9 cellular contexts compared by ENCODE assay signal in the genomic region with DNA sequence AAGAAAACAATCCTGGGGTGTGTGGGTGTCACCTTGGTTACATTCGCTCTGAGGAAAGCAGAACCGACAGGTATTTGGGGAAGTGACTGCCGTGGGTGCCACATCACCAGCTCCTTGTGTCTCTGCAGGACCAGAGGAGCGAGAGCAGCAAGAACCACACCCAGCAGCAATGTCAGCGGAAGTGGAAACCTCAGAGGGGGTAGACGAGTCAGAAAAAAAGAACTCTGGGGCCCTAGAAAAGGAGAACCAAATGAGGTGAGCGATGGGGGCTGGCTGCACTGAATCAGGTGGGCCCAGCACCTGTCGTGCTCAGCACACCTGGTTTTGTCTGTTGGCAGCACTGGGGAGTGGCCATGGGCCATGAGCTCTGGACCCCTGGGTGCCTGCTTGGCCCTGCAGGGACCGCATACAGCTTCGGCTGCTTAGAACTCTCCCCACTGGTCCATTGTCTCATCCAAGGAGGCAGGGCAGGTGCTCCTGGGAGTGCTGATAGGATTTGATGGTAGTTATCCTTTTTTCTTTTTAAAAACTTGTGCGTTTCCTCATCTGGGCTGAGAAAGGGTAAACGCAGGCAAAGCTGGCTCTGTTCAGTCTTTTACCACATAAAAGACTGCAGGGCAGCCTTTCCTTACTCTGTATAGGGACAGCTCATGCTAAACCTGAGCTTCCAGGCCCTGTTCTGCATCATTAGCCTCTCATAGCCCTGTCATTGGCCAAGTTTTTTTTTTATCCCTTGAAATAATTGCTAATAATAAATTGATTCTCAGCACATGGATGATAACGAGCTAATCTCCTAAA. TPM values are rescaled to one million over a fixed set of nuclear protein-coding genes. Genes with fewer than 3 reads are reported as not detected.
DNase-seq lines count a peak whose midpoint lies in the region; ATAC-seq and TF ChIP-seq lines count a peak whose summit lies in the region.
"Had no signal": no experiment of that assay in that cellular context is flagged by ENCODE, and none has a peak within 500 bp of the region (broad histone marks: within the 10 kb centered on the region; RNA-seq: fewer than 3 reads in every experiment).

No MANE protein-coding gene starts in this region.

- DNase-seq in CD14-positive monocyte (ENCODE audit: low spot score) (peak; percentile 91), OCI-LY7 (ENCODE audit: low spot score) (peak; percentile 90), mesothelial cell of epicardium (ENCODE audit: low spot score in 2 of 2, unreplicated experiment in 2 of 2) (no peak), lower leg skin (ENCODE audit: low spot score in 2 of 2) (no peak), NCI-H1092 treated with DMSO at 0.1 percent for 48 hours (lab: John Stamatoyannopoulos, UW) (no peak)
- DNase-seq in activated effector memory CD4-positive, alpha-beta T cell treated with anti-CD3 and anti-CD28 coated beads, Interleukin-2, amount 50 U/mL, for 16 hours, result peak; percentile 87

- H3K27ac Mint-ChIP-seq in CD14-positive monocyte (peak overlapping the region; percentile 86 to 96 (median 94)), mesothelial cell of epicardium (no peak overlapping the region)

- peak; percentile 76 for ATAC-seq in GM21576 (IDR thresholded peaks at IDR 0.05; ENCODE audit: unreplicated experiment)

- BruUV-seq in OCI-LY7 (replicated peaks; lab: Mats Ljungman, UMichigan), result no TSS peak

- H3K36me3 Mint-ChIP-seq in CD14-positive monocyte, result peaks cover 30 to 42% of the 10 kb centered on the region in 2 donors
- peaks cover 2% of the 10 kb centered on the region for H3K36me3 Mint-ChIP-seq in mesothelial cell of epicardium

- no peaks in the 10 kb centered on the region for H3K9me2 ChIP-seq in OCI-LY7 (ENCODE audit: insufficient read depth, low read length)

- H3K36me3 ChIP-seq in OCI-LY7 (ENCODE audit: insufficient read depth, low read length), result peaks cover 39% of the 10 kb centered on the region

- intact Hi-C loops in CD14-positive monocyte (cut with micrococcal nuclease), result loop anchor here (1.0 to 5.0 kb wide), 4 partner anchors 29 to 82 kb away; a partner anchor contains a TSS
- intact Hi-C loops in OCI-LY7 (cut with micrococcal nuclease; ENCODE audit: unreplicated experiment), result loop anchor here (1.0 to 5.0 kb wide), 4 partner anchors 28 to 452 kb away; a partner anchor contains a TSS
- intact Hi-C loops in lower leg skin (cut with DNase I; ENCODE audit: low total_unique reads), result loop anchor here (5.0 kb wide), 1 partner anchor 42 kb away; no protein-coding TSS in a partner anchor

- H3K79me2 ChIP-seq in OCI-LY7 (ENCODE audit: insufficient read depth, low read depth, low read length), result 0 out of 2 replicates have a peak, but pooled peaks cover 4% of the 10 kb centered on the region

- 0 out of 2 replicates have a peak, but pooled peaks cover 6% of the 10 kb centered on the region for H4K20me1 ChIP-seq in OCI-LY7 (ENCODE audit: insufficient read depth, low read length)

- H3K9me3 ChIP-seq in OCI-LY7 (ENCODE audit: low read length), result no peaks in the 10 kb centered on the region

- TF ChIP-seq CTCF in CD14-positive monocyte (IDR thresholded peaks at IDR 0.05) (no peak), OCI-LY7 (conservative IDR thresholded peaks at IDR 0.05; ENCODE audit: low read length) (no peak), mesothelial cell of epicardium (IDR thresholded peaks at IDR 0.05; ENCODE audit: unreplicated experiment) (no peak), lower leg skin (IDR thresholded peaks at IDR 0.05) (no peak)

- H3K4me1 ChIP-seq in OCI-LY7 (ENCODE audit: insufficient read depth, low read length, poor library complexity, severe bottlenecking), result peaks cover 28% of the 10 kb centered on the region

- peak overlapping the region; percentile 31 for H3K4me3 ChIP-seq in OCI-LY7 (ENCODE audit: low read depth, low read length, poor library complexity, severe bottlenecking)
- H3K4me3 ChIP-seq in skin epidermis, result no peak overlapping the region
- H3K4me3 ChIP-seq in lower leg skin (ENCODE audit: low read depth, poor library complexity, severe bottlenecking), result no peak overlapping the region

- WGBS in lower leg skin, 2 donors, result 70 to 71% methylated on average over 13 of the region's 13 CpGs

- no peak for TF ChIP-seq POLR2A in lower leg skin (IDR thresholded peaks at IDR 0.05)

- no peak overlapping the region for H2AFZ ChIP-seq in OCI-LY7 (ENCODE audit: low read length)

- CTCF ChIA-PET in OCI-LY7 (lab: Charles Lee; ENCODE audit: unreplicated experiment), result interaction anchor here (0.6 to 2.7 kb wide), 3 partner anchors 30 to 614 kb away, joined by 3 to 16 read pairs (median 3); no protein-coding TSS in a partner anchor

- H3K9me3 Mint-ChIP-seq in CD14-positive monocyte (peaks cover 0 to 4% (median 0%) of the 10 kb centered on the region in 7 donors), mesothelial cell of epicardium (no peaks in the 10 kb centered on the region)

- peaks cover 0 to 2% (median 2%) of the 10 kb centered on the region in 3 donors for H3K27me3 Mint-ChIP-seq in CD14-positive monocyte (ENCODE audit: low read depth in 3 of 3)
- no peaks in the 10 kb centered on the region for H3K27me3 Mint-ChIP-seq in mesothelial cell of epicardium (ENCODE audit: low read depth)

- POLR2A ChIA-PET in OCI-LY7 (lab: Charles Lee), result interaction anchor here (0.5 to 0.7 kb wide), 5 partner anchors 22 to 565 kb away, joined by 3 to 8 read pairs (median 4); a partner anchor contains a TSS

- H3K4me3 Mint-ChIP-seq in CD14-positive monocyte (peak overlapping the region; percentile 34 to 53), mesothelial cell of epicardium (no peak overlapping the region)

- peak overlapping the region; percentile 64 for H3K4me2 ChIP-seq in OCI-LY7 (ENCODE audit: low read length)

- peaks cover 37% of the 10 kb centered on the region for H3K4me1 Mint-ChIP-seq in CD14-positive monocyte
- peaks cover 6% of the 10 kb centered on the region for H3K4me1 Mint-ChIP-seq in mesothelial cell of epicardium

- H3K27ac ChIP-seq in OCI-LY7 (ENCODE audit: low read depth, low read length, poor library complexity, severe bottlenecking) (peak overlapping the region; percentile 74), skin epidermis (peak overlapping the region in 19 of 21 experiments; percentile 20 to 96 (median 76))

RNA-seq across cellular contexts. Expression of a gene that starts 29.4 kb away (rescaled TPM):
- polyA plus RNA-seq in CD14-positive monocyte, result 10 to 100 TPM; 25.0 to 33.2 TPM
- total RNA-seq in OCI-LY7 (2014; rRNA removed; shearing (Covaris generic)), result 46.0 and 55.2 TPM in 2 replicates
- total RNA-seq in OCI-LY7 (2022) (37.0 and 39.5 TPM in 2 replicates), mesothelial cell of epicardium (26.3 to 30.9 TPM (median 27.5 TPM) in 3 replicates), lower leg skin (10 to 100 TPM; 48.8 to 70.6 (median 59.0) TPM)

RNA-seq across cellular contexts. Expression of a gene that starts 31.1 kb away (rescaled TPM):
- polyA plus RNA-seq in CD14-positive monocyte, result 10 to 100 TPM; 39.2 to 49.4 TPM
- total RNA-seq in OCI-LY7 (2014; rRNA removed; shearing (Covaris generic)), result 92.8 and 113 TPM in 2 replicates
- total RNA-seq in OCI-LY7 (2022) (114 and 139 TPM in 2 replicates), mesothelial cell of epicardium (55.3 to 59.1 TPM (median 56.0 TPM) in 3 replicates), lower leg skin (10 to 100 TPM; 51.9 to 72.8 (median 58.2) TPM)

RNA-seq across cellular contexts. Expression of a gene that starts 33.0 kb away (rescaled TPM):
- 10 to 100 TPM in 1 of 2 donors, 1 to 10 TPM in 1; 8.6 to 10.8 TPM for polyA plus RNA-seq in CD14-positive monocyte
- 13.5 and 15.5 TPM in 2 replicates for total RNA-seq in OCI-LY7 (2014; rRNA removed; shearing (Covaris generic))
- 33.2 and 34.2 TPM in 2 replicates for total RNA-seq in OCI-LY7 (2022)
- total RNA-seq in mesothelial cell of epicardium, result 24.2 to 28.2 TPM (median 27.0 TPM) in 3 replicates
- 10 to 100 TPM in 3 of 4 donors, 1 to 10 TPM in 1; 9.9 to 18.4 (median 15.0) TPM for total RNA-seq in lower leg skin

RNA-seq across cellular contexts. Expression of a gene that starts 50.6 kb away (rescaled TPM):
- polyA plus RNA-seq in CD14-positive monocyte, result not detected
- total RNA-seq in OCI-LY7 (2014; rRNA removed; shearing (Covaris generic)), result 0.08 and 0.13 TPM in 2 replicates
- total RNA-seq in OCI-LY7 (2022) (0.27 and 0.37 TPM in 2 replicates), mesothelial cell of epicardium (0.45 to 0.95 TPM (median 0.58 TPM) in 3 replicates), lower leg skin (under 1 TPM; 0.08 to 0.49 (median 0.29) TPM)
- polyA plus RNA-seq: BJ had no signal

Comparison
In these comparisons a context has a peak if more than half of its experiments do, and no peak if none do; other contexts are left out.
1. DNase-seq: peak in CD14-positive monocyte (single experiment), OCI-LY7 (single experiment) and activated effector memory CD4-positive, alpha-beta T cell treated with anti-CD3 and anti-CD28 coated beads, Interleukin-2, amount 50 U/mL, for 16 hours (single experiment); none in mesothelial cell of epicardium (0 of 2), lower leg skin (0 of 2) and NCI-H1092 treated with DMSO at 0.1 percent for 48 hours (single experiment).